Comparison of ENCODE assay signal across 25 cellular contexts in genomic region chrY:8533468-8533867, GRCh38.
"Had no signal": no experiment of that assay in that cellular context is flagged by ENCODE, and none has a peak within 500 bp of the region (broad histone marks: within the 10 kb centered on the region; RNA-seq: fewer than 3 reads in every experiment).

No MANE protein-coding gene starts in this region.

- DNase-seq: dermis blood vessel endothelial cell; dorsolateral prefrontal cortex; effector CD4-positive, alpha-beta T cell; effector memory CD4-positive, alpha-beta T cell; foreskin keratinocyte; heart left ventricle; hypothalamus; immature natural killer cell; islet precursor cell; kidney; kidney glomerular epithelial cell; left colon; left lung; left ventricle myocardium superior; lower lobe of right lung; mesenchymal stem cell; mucosa of descending colon; naive B cell had no signal

- FAIRE-seq: colon, endothelial cell of umbilical vein, frontal cortex, kidney had no signal

- H3K36me3 ChIP-seq: esophagus muscularis mucosa, gastroesophageal sphincter, heart left ventricle, left lung, lower lobe of right lung had no signal

- H3K4me3 ChIP-seq: coronary artery, dorsolateral prefrontal cortex, esophagus muscularis mucosa, gastroesophageal sphincter, heart left ventricle, hepatocyte, left lung, lower lobe of right lung, mucosa of descending colon had no signal

- H3K4me1 ChIP-seq: esophagus muscularis mucosa, foreskin keratinocyte, gastroesophageal sphincter, heart left ventricle, left lung, lower lobe of right lung had no signal

- ATAC-seq: foreskin keratinocyte, gastroesophageal sphincter, heart left ventricle, left colon, left lung, left ventricle myocardium superior, lower lobe of right lung, mucosa of descending colon had no signal

- H3K9me3 ChIP-seq: esophagus muscularis mucosa, gastroesophageal sphincter, heart left ventricle, left lung, lower lobe of right lung, mucosa of descending colon had no signal

- H3K27ac ChIP-seq: coronary artery, dorsolateral prefrontal cortex, esophagus muscularis mucosa, foreskin keratinocyte, gastroesophageal sphincter, heart left ventricle, hepatocyte, left lung, lower lobe of right lung had no signal

- H3K27me3 ChIP-seq: dorsolateral prefrontal cortex, esophagus muscularis mucosa, foreskin keratinocyte, gastroesophageal sphincter, heart left ventricle, hepatocyte, left lung had no signal
